Comparison of ENCODE assay signal across 22 cellular contexts in genomic region chr3:196165850-196166249, GRCh38. TPM values are rescaled to one million over a fixed set of nuclear protein-coding genes. Genes with fewer than 3 reads are reported as not detected.
DNase-seq lines count a peak whose midpoint lies in the region; ATAC-seq and TF ChIP-seq lines count a peak whose summit lies in the region.
"Had no signal": no experiment of that assay in that cellular context is flagged by ENCODE, and none has a peak within 500 bp of the region (broad histone marks: within the 10 kb centered on the region; RNA-seq: fewer than 3 reads in every experiment).

No MANE protein-coding gene starts in this region.

- H3K36me3 Mint-ChIP-seq in endodermal cell (ENCODE audit: low read depth): no peaks in the 10 kb centered on the region
- H3K36me3 Mint-ChIP-seq: CD14-positive monocyte had no signal

- no peak for TF ChIP-seq EP300 in Ishikawa (IDR thresholded peaks at IDR 0.05; ENCODE audit: borderline replicate concordance)

- peak overlapping the region; percentile 12; the same call in 1 of the 2 replicates for H3K27ac ChIP-seq in DND-41 (ENCODE audit: low read length)
- H3K27ac ChIP-seq in endodermal cell (ENCODE audit: low read depth, low read length): no peak overlapping the region
- H3K27ac ChIP-seq in neutrophil: peak overlapping the region; percentile 13
- H3K27ac ChIP-seq: A549, KMS-11 had no signal

- H3K4me3 ChIP-seq in DND-41 (ENCODE audit: low read depth in 1 of 2, low read length in 2 of 2) (no peak overlapping the region), endodermal cell (ENCODE audit: low read length) (no peak overlapping the region), neutrophil (ENCODE audit: low read depth in 1 of 2, low read length in 1 of 2) (no peak overlapping the region)
- H3K4me3 ChIP-seq: A549, HAP-1, MG63, Peyer's patch had no signal

- H3K9me3 Mint-ChIP-seq in endodermal cell: no peaks in the 10 kb centered on the region

- DNase-seq in DND-41 (no peak), endodermal cell (no peak), NCI-H1694 treated with DMSO at 0.1 percent for 48 hours (lab: John Stamatoyannopoulos, UW) (no peak), SW480 (ENCODE audit: low spot score) (no peak)
- DNase-seq: COR-L47, DMS153, MG63, NCI-H1105, NCI-H1930, NCI-H2171, NCI-H446 treated with DMSO at 0.1 percent for 48 hours, NCI-H82, Peyer's patch, SHP77 had no signal

- TF ChIP-seq CTCF in DND-41 (IDR thresholded peaks at IDR 0.05; ENCODE audit: borderline replicate concordance, extremely low read depth, low read length, poor library complexity, severe bottlenecking) (no peak), endodermal cell (conservative IDR thresholded peaks at IDR 0.05) (no peak), neutrophil (IDR thresholded peaks at IDR 0.05) (no peak)

- 88 to 89% methylated on average over 4 to 7 of the region's 7 CpGs for WGBS in endodermal cell (ENCODE audit: insufficient coverage in 1 of 2, insufficient read length in 1 of 2), 2 experiments

- H3K9ac ChIP-seq in DND-41 (ENCODE audit: low read depth, low read length): no peak overlapping the region
- H3K9ac ChIP-seq in endodermal cell (ENCODE audit: extremely low read depth, low read length, poor library complexity, severe bottlenecking): no peak overlapping the region
- H3K9ac ChIP-seq: KMS-11 had no signal

- no peak overlapping the region for H3K4me3 Mint-ChIP-seq in endodermal cell
- H3K4me3 Mint-ChIP-seq: CD14-positive monocyte had no signal

- peak overlapping the region; percentile 58 for H3K27ac Mint-ChIP-seq in endodermal cell

- H3K36me3 ChIP-seq in DND-41 (ENCODE audit: insufficient read depth, low read length): no peaks in the 10 kb centered on the region
- H3K36me3 ChIP-seq in endodermal cell (ENCODE audit: control insufficient read depth, insufficient read depth, low read length): no peaks in the 10 kb centered on the region
- H3K36me3 ChIP-seq in neutrophil: no peaks in the 10 kb centered on the region
- H3K36me3 ChIP-seq: HAP-1, MG63, Peyer's patch had no signal

- no peaks in the 10 kb centered on the region for H3K4me1 Mint-ChIP-seq in endodermal cell

- H3K27me3 ChIP-seq in DND-41 (ENCODE audit: insufficient read depth, low read length, poor library complexity): no peaks in the 10 kb centered on the region
- H3K27me3 ChIP-seq in endodermal cell (ENCODE audit: control insufficient read depth, insufficient read depth, low read length, poor library complexity, severe bottlenecking): no peaks in the 10 kb centered on the region
- H3K27me3 ChIP-seq in neutrophil: no peaks in the 10 kb centered on the region
- H3K27me3 ChIP-seq: MG63, Peyer's patch had no signal

- TF ChIP-seq RAD21 in Ishikawa (IDR thresholded peaks at IDR 0.05; ENCODE audit: low read depth): no peak

- H3K27me3 Mint-ChIP-seq in endodermal cell (ENCODE audit: insufficient read depth): no peaks in the 10 kb centered on the region

- no peak overlapping the region for H3K4me2 ChIP-seq in DND-41 (ENCODE audit: insufficient read depth, low read length)
- H3K4me2 ChIP-seq: A549, KMS-11 had no signal

- H3K4me1 ChIP-seq in DND-41 (ENCODE audit: insufficient read depth, low read length): peaks cover 10% of the 10 kb centered on the region
- no peaks in the 10 kb centered on the region for H3K4me1 ChIP-seq in endodermal cell (ENCODE audit: control insufficient read depth, insufficient read depth, low read length)
- peaks cover 28 to 35% of the 10 kb centered on the region in 2 experiments for H3K4me1 ChIP-seq in neutrophil (ENCODE audit: control insufficient read depth in 1 of 2, insufficient read depth in 1 of 2, low read depth in 1 of 2, low read length in 1 of 2)
- H3K4me1 ChIP-seq: A549 had no signal

- H3K9me3 ChIP-seq in DND-41 (ENCODE audit: insufficient read depth, low read length, severe bottlenecking): no peaks in the 10 kb centered on the region
- H3K9me3 ChIP-seq in endodermal cell (ENCODE audit: control insufficient read depth, low read length): no peaks in the 10 kb centered on the region
- no peaks in the 10 kb centered on the region for H3K9me3 ChIP-seq in neutrophil
- H3K9me3 ChIP-seq: A549, HAP-1, MG63, Peyer's patch had no signal

- ATAC-seq in DND-41 (ENCODE audit: insufficient read depth, low read depth) (no peak), HG02885 (IDR thresholded peaks at IDR 0.05; ENCODE audit: poor library complexity, unreplicated experiment) (no peak), HG03571 (IDR thresholded peaks at IDR 0.05; ENCODE audit: unreplicated experiment) (no peak)
- ATAC-seq: A549 had no signal

- no peaks in the 10 kb centered on the region; the same call in 1 of the 2 replicates for H4K20me1 ChIP-seq in DND-41 (ENCODE audit: insufficient read depth, low read length)

- H2AFZ ChIP-seq in DND-41 (ENCODE audit: low read depth, low read length): no peak overlapping the region

- no peaks in the 10 kb centered on the region for H3K79me2 ChIP-seq in DND-41 (ENCODE audit: insufficient read depth, low read length)

TF ChIP-seq in Ishikawa, 13 proteins besides CTCF, POLR2A, EP300 and RAD21:
- TF ChIP-seq USF1 (IDR thresholded peaks at IDR 0.05) (peak; percentile 49; the same call in 1 of the 2 replicates), YY1 (IDR thresholded peaks at IDR 0.05; ENCODE audit: low read depth) (no peak)

RNA-seq across cellular contexts. Expression of gene ZDHHC19, which starts 45.4 kb away (rescaled TPM):
- under 1 TPM in 1 of 2 donors, not detected in 1; 0.86 TPM for total RNA-seq in endodermal cell
- 1.1 TPM for polyA plus RNA-seq in endodermal cell (2013, experiment 1 of 2)
- 0.58 TPM for polyA plus RNA-seq in endodermal cell (2013, experiment 2 of 2)
- total RNA-seq: Peyer's patch had no signal
- polyA plus RNA-seq: CD14-positive monocyte had no signal

RNA-seq across cellular contexts. Expression of gene SLC51A, which starts 50.5 kb away (rescaled TPM):
- 1 to 10 TPM; 1.9 to 2.0 TPM for total RNA-seq in endodermal cell
- 1.4 TPM for polyA plus RNA-seq in endodermal cell (2013, experiment 1 of 2)
- not detected for polyA plus RNA-seq in endodermal cell (2013, experiment 2 of 2)
- polyA plus RNA-seq: A549 had no signal
